In the genomic region with DNA sequence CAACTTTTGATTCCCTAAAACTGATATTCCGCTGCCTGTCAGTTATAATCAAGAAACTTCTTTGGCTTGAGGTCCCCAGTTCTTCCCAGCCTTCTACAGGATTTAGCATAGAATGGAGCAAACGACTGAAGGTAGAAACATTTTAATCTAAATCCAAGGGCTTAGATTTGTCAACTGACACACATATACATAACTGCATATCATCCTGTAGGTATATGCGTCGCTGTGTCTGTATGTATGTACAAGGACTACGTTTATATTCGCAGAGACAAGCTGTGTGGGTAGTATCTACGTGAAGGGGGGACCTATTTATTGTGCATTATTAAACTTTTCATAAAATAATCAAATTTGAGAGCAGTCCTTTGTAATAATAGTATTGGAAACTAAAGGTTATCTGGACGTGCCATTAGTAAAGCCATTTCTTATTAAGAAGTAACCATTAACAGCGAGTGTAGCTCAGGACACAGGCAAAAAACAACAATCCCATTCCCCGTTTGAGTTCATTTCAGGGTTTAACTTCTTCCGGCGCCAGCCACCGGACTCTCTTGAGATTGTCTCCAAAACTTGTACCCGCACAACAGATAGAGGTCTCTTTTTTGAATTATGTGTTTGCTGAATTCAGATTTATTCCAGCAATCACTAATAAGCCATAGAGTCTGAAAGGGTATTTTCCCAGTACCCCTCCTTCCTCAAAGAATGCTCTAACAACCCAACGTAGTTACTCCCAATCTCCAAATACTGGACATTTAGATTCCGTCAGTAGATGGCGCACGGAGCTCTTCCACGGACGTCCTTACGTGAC, we compare ENCODE assay signal across 8 cellular contexts. TPM values are rescaled to one million over a fixed set of nuclear protein-coding genes. Genes with fewer than 3 reads are reported as not detected.
A peak's percentile ranks its signal among the peaks of the same experiment; 100 is the strongest.
DNase-seq lines count a peak whose midpoint lies in the region; ATAC-seq and TF ChIP-seq lines count a peak whose summit lies in the region.

No MANE protein-coding gene starts in this region.

- H3K27ac Mint-ChIP-seq in activated T-cell treated with anti-CD3 and anti-CD28 coated beads, Interleukin-2, amount 50 U/mL, for 72 hours = peak overlapping the region; percentile 80

- H3K4me1 Mint-ChIP-seq in activated T-cell treated with anti-CD3 and anti-CD28 coated beads, Interleukin-2, amount 50 U/mL, for 72 hours (ENCODE audit: low read depth) = peaks cover 29% of the 10 kb centered on the region

- no peaks in the 10 kb centered on the region for H4K20me1 ChIP-seq in neural cell (ENCODE audit: insufficient read depth)

- H3K4me3 Mint-ChIP-seq in activated T-cell treated with anti-CD3 and anti-CD28 coated beads, Interleukin-2, amount 50 U/mL, for 72 hours = peak overlapping the region; percentile 97

- H3K9me3 ChIP-seq in neural cell (ENCODE audit: low read length) (no peaks in the 10 kb centered on the region), uterus (no peaks in the 10 kb centered on the region)

- TF ChIP-seq CTCF in fibroblast of villous mesenchyme (IDR thresholded peaks at IDR 0.05; ENCODE audit: insufficient read depth, low read depth, low read length) (peak; percentile 80), neural cell (IDR thresholded peaks at IDR 0.05; ENCODE audit: poor library complexity, severe bottlenecking) (peak; percentile 88), uterus (IDR thresholded peaks at IDR 0.05) (peak; percentile 64 to 82 (median 78))

- peaks cover 17% of the 10 kb centered on the region for H3K27me3 ChIP-seq in neural cell (ENCODE audit: insufficient read depth, low read depth, low read length)
- no peaks in the 10 kb centered on the region for H3K27me3 ChIP-seq in uterus

- H3K27me3 Mint-ChIP-seq in activated T-cell treated with anti-CD3 and anti-CD28 coated beads, Interleukin-2, amount 50 U/mL, for 72 hours (ENCODE audit: low read depth) = no peaks in the 10 kb centered on the region

- intact Hi-C loops in Right ventricle myocardium inferior (cut with DNase I) = loop anchor here (1.0 to 10.0 kb wide), 7 partner anchors 59 to 697 kb away; no protein-coding TSS in a partner anchor
- intact Hi-C loops in cardiac septum (cut with DNase I) = loop anchor here (5.0 to 10.0 kb wide), 5 partner anchors 72 to 690 kb away; no protein-coding TSS in a partner anchor
- intact Hi-C loops in uterus (cut with DNase I; ENCODE audit: low total_unique reads) = no loop called here

- H3K79me2 ChIP-seq in neural cell (replicated peaks; ENCODE audit: insufficient read depth, low read length) = peaks cover 17% of the 10 kb centered on the region

- DNase-seq in Right ventricle myocardium inferior (ENCODE audit: missing footprints) = peak; percentile 60
- DNase-seq in cardiac septum (ENCODE audit: low spot score) = no peak
- peak; percentile 71 to 93 for DNase-seq in NCI-H526 (lab: John Stamatoyannopoulos, UW)
- DNase-seq in activated T-cell treated with anti-CD3 and anti-CD28 coated beads, Interleukin-2, amount 50 U/mL, for 72 hours = peak; percentile 45 to 51
- peak; percentile 82 for DNase-seq in fibroblast of villous mesenchyme (ENCODE audit: low read depth)
- DNase-seq in uterus = peak; percentile 45 to 60

- H3K4me2 ChIP-seq in neural cell (ENCODE audit: low read length) = no peak overlapping the region

- no peaks in the 10 kb centered on the region for H3K9me3 Mint-ChIP-seq in activated T-cell treated with anti-CD3 and anti-CD28 coated beads, Interleukin-2, amount 50 U/mL, for 72 hours

- H3K9ac ChIP-seq in neural cell (ENCODE audit: low read length) = no peak overlapping the region

- no peaks in the 10 kb centered on the region for H3K36me3 ChIP-seq in neural cell (ENCODE audit: insufficient read depth, low read length)
- H3K36me3 ChIP-seq in uterus = no peaks in the 10 kb centered on the region

- no peak overlapping the region for H2AFZ ChIP-seq in neural cell (ENCODE audit: low read depth, low read length)

- no peaks in the 10 kb centered on the region for H3F3A ChIP-seq in neural cell (ENCODE audit: insufficient read depth, low read length, poor library complexity, severe bottlenecking)

- no peak for TF ChIP-seq EP300 in neural cell (conservative IDR thresholded peaks at IDR 0.05; ENCODE audit: poor library complexity, severe bottlenecking)

- H3K36me3 Mint-ChIP-seq in activated T-cell treated with anti-CD3 and anti-CD28 coated beads, Interleukin-2, amount 50 U/mL, for 72 hours (ENCODE audit: insufficient read depth in 2 of 2) = peaks cover 7 to 17% of the 10 kb centered on the region in 2 donors

- TF ChIP-seq POLR2A in uterus (IDR thresholded peaks at IDR 0.05) = no peak

- no peaks in the 10 kb centered on the region for H3K4me1 ChIP-seq in uterus

- H3K4me3 ChIP-seq in fibroblast of villous mesenchyme (ENCODE audit: low read depth, low read length) = peak overlapping the region; percentile 94
- H3K4me3 ChIP-seq in neural cell (ENCODE audit: low read length) = peak overlapping the region; percentile 84
- peak overlapping the region in 1 of 2 donors; percentile 77 for H3K4me3 ChIP-seq in uterus

- H3K27ac ChIP-seq in neural cell (ENCODE audit: low read length) = no peak overlapping the region
- H3K27ac ChIP-seq in uterus = peak overlapping the region; percentile 92 to 96

- ATAC-seq in Right ventricle myocardium inferior (no peak), HG03139 (IDR thresholded peaks at IDR 0.05; ENCODE audit: unreplicated experiment) (peak; percentile 23)
- no peak for ATAC-seq in activated T-cell treated with anti-CD3 and anti-CD28 coated beads, Interleukin-2, amount 50 U/mL, for 72 hours (replicated peaks in 1 of 2)

- peak; percentile 87 for TF ChIP-seq RAD21 in neural cell (conservative IDR thresholded peaks at IDR 0.05)

- H3K9me2 ChIP-seq in neural cell (ENCODE audit: insufficient read depth, low read length) = no peaks in the 10 kb centered on the region

TF ChIP-seq in neural cell, 6 proteins besides CTCF, POLR2A, EP300 and RAD21:
- TF ChIP-seq MXI1 (conservative IDR thresholded peaks at IDR 0.05; ENCODE audit: poor library complexity, severe bottlenecking) = no peak
- peak; percentile 94 for TF ChIP-seq SMC3 (conservative IDR thresholded peaks at IDR 0.05; ENCODE audit: poor library complexity)

RNA-seq across cellular contexts. Expression of gene MLLT3, which starts 2.1 kb away (rescaled TPM):
- 14.6 TPM for total RNA-seq in Right ventricle myocardium inferior
- total RNA-seq in cardiac septum = 13.3 TPM
- total RNA-seq in activated T-cell treated with anti-CD3 and anti-CD28 coated beads, Interleukin-2, amount 50 U/mL, for 72 hours = 10 to 100 TPM; 40.0 to 47.5 TPM
- 23.5 and 44.9 TPM in 2 replicates for total RNA-seq in fibroblast of villous mesenchyme
- polyA plus RNA-seq in neural cell = 61.5 and 68.9 TPM in 2 replicates
- polyA minus RNA-seq in neural cell = 191 and 211 TPM in 2 replicates
- 10 to 100 TPM in 3 of 4 donors, 1 to 10 TPM in 1; 2.1 to 30.4 (median 14.0) TPM for total RNA-seq in uterus

RNA-seq across cellular contexts. Expression of gene FOCAD, which starts 59.7 kb away (rescaled TPM):
- 29.8 TPM for total RNA-seq in Right ventricle myocardium inferior
- 38.3 TPM for total RNA-seq in cardiac septum
- total RNA-seq in activated T-cell treated with anti-CD3 and anti-CD28 coated beads, Interleukin-2, amount 50 U/mL, for 72 hours = 10 to 100 TPM; 29.4 to 29.6 TPM
- total RNA-seq in fibroblast of villous mesenchyme = 54.4 and 93.7 TPM in 2 replicates
- 23.5 and 39.5 TPM in 2 replicates for polyA plus RNA-seq in neural cell
- 108 and 165 TPM in 2 replicates for polyA minus RNA-seq in neural cell
- 10 to 100 TPM; 24.1 to 86.5 (median 34.3) TPM for total RNA-seq in uterus
